ENCODE assay signal across 22 cellular contexts in genomic region chr10:118738422-118738821, GRCh38. TPM values are rescaled to one million over a fixed set of nuclear protein-coding genes. Genes with fewer than 3 reads are reported as not detected.
A peak's percentile ranks its signal among the peaks of the same experiment; 100 is the strongest.
DNase-seq lines count a peak whose midpoint lies in the region; ATAC-seq and TF ChIP-seq lines count a peak whose summit lies in the region.
"Had no signal": no experiment of that assay in that cellular context is flagged by ENCODE, and none has a peak within 500 bp of the region (broad histone marks: within the 10 kb centered on the region; RNA-seq: fewer than 3 reads in every experiment).

No MANE protein-coding gene starts in this region.

- no peaks in the 10 kb centered on the region for H3K36me3 ChIP-seq in OCI-LY1 (ENCODE audit: insufficient read depth, low read length)
- H3K36me3 ChIP-seq in sigmoid colon, result no peaks in the 10 kb centered on the region

- ATAC-seq in GM19351 (IDR thresholded peaks at IDR 0.05; ENCODE audit: unreplicated experiment), result no peak
- no peak for ATAC-seq in right cardiac atrium
- ATAC-seq: CD8-positive, alpha-beta T cell; Panc1 had no signal

- no peak for TF ChIP-seq POLR2A in sigmoid colon (IDR thresholded peaks at IDR 0.05)

- TF ChIP-seq CTCF in OCI-LY1 (IDR thresholded peaks at IDR 0.05; ENCODE audit: low read length) (no peak), fibroblast of villous mesenchyme (IDR thresholded peaks at IDR 0.05; ENCODE audit: insufficient read depth, low read depth, low read length) (no peak), sigmoid colon (IDR thresholded peaks at IDR 0.05) (no peak), endothelial cell (IDR thresholded peaks at IDR 0.05; ENCODE audit: unreplicated experiment) (no peak)

- H3K79me2 ChIP-seq in OCI-LY1 (ENCODE audit: insufficient read depth, low read length), result peaks cover 92% of the 10 kb centered on the region

- H3K4me1 Mint-ChIP-seq in endothelial cell (ENCODE audit: unreplicated experiment), result peaks cover 23% of the 10 kb centered on the region

- H3K4me1 ChIP-seq in OCI-LY1 (ENCODE audit: insufficient read depth, low read length, severe bottlenecking) (peaks cover 78% of the 10 kb centered on the region), sigmoid colon (peaks cover 0 to 94% (median 83%) of the 10 kb centered on the region in 4 donors), right cardiac atrium (ENCODE audit: control insufficient read depth, insufficient read depth, low read length) (peaks cover 8% of the 10 kb centered on the region)

- H3K9me3 ChIP-seq in OCI-LY1 (ENCODE audit: low read length) (no peaks in the 10 kb centered on the region), sigmoid colon (no peaks in the 10 kb centered on the region), right cardiac atrium (ENCODE audit: control insufficient read depth, low read length) (no peaks in the 10 kb centered on the region)
- H3K9me3 ChIP-seq: Caco-2 had no signal

- H3K27ac Mint-ChIP-seq in endothelial cell (ENCODE audit: unreplicated experiment), result no peak overlapping the region
- H3K27ac Mint-ChIP-seq: IgD-negative memory B cell had no signal

- H3K36me3 Mint-ChIP-seq in endothelial cell (ENCODE audit: low read depth, unreplicated experiment), result no peaks in the 10 kb centered on the region
- H3K36me3 Mint-ChIP-seq: CD8-positive, alpha-beta T cell; IgD-negative memory B cell had no signal

- H3K4me2 ChIP-seq in OCI-LY1 (ENCODE audit: low read length), result peak overlapping the region; percentile 20; the same call in 1 of the 2 replicates
- H3K4me2 ChIP-seq: KMS-11 had no signal

- H3K4me3 ChIP-seq in OCI-LY1 (ENCODE audit: low read depth, low read length, poor library complexity, severe bottlenecking) (no peak overlapping the region), fibroblast of villous mesenchyme (ENCODE audit: low read depth, low read length) (no peak overlapping the region), sigmoid colon (no peak overlapping the region), right cardiac atrium (ENCODE audit: low read length) (no peak overlapping the region)

- peak overlapping the region; percentile 28; the same call in 1 of the 2 replicates for H3K9ac ChIP-seq in OCI-LY1 (ENCODE audit: low read length)
- H3K9ac ChIP-seq: KMS-11 had no signal

- H3K4me3 Mint-ChIP-seq in endothelial cell (ENCODE audit: unreplicated experiment), result no peak overlapping the region
- H3K4me3 Mint-ChIP-seq: CD8-positive, alpha-beta T cell; IgD-negative memory B cell had no signal

- WGBS in sigmoid colon, 2 donors, result 60 to 66% methylated on average over 2 of the region's 2 CpGs
- 92% methylated on average over 2 of the region's 2 CpGs for WGBS in right cardiac atrium

- intact Hi-C loops in sigmoid colon (cut with DNase I) (no loop called here), right cardiac atrium (cut with DNase I) (no loop called here)

- H4K20me1 ChIP-seq in OCI-LY1 (ENCODE audit: insufficient read depth, low read length), result no peaks in the 10 kb centered on the region

- DNase-seq in fibroblast of villous mesenchyme (ENCODE audit: low read depth) (peak; percentile 28), sigmoid colon (no peak), pons (ENCODE audit: low spot score) (no peak), right cardiac atrium (no peak), endothelial cell (ENCODE audit: low spot score) (no peak)
- DNase-seq: C1 segment of cervical spinal cord; Caco-2; CD8-positive, alpha-beta T cell; HCEC 1CT; NCI-H1092; NCI-H1417 treated with DMSO at 0.1 percent for 48 hours; NCI-H1694 treated with DMSO at 0.1 percent for 48 hours; NCI-H2081; NCI-H226; NCI-H510A; SHP77 had no signal

- TF ChIP-seq EP300 in sigmoid colon (IDR thresholded peaks at IDR 0.05), result no peak

- H3K27me3 ChIP-seq in OCI-LY1 (ENCODE audit: insufficient read depth, low read length), result no peaks in the 10 kb centered on the region
- no peaks in the 10 kb centered on the region for H3K27me3 ChIP-seq in sigmoid colon
- no peaks in the 10 kb centered on the region for H3K27me3 ChIP-seq in right cardiac atrium (ENCODE audit: control insufficient read depth, insufficient read depth)

- H2AFZ ChIP-seq in OCI-LY1 (ENCODE audit: low read length), result no peak overlapping the region

- H3F3A ChIP-seq in OCI-LY1 (ENCODE audit: insufficient read depth, low read length), result no peaks in the 10 kb centered on the region

- H3K9me2 ChIP-seq in OCI-LY1 (ENCODE audit: low read depth, low read length), result no peaks in the 10 kb centered on the region

- peak overlapping the region; percentile 87 for H3K27ac ChIP-seq in OCI-LY1 (ENCODE audit: low read depth, low read length, poor library complexity, severe bottlenecking)
- peak overlapping the region in 3 of 4 donors; percentile 74 to 80 (median 78) for H3K27ac ChIP-seq in sigmoid colon
- no peak overlapping the region for H3K27ac ChIP-seq in right cardiac atrium (ENCODE audit: low read length)
- H3K27ac ChIP-seq: KMS-11, RWPE1 had no signal

- H3K27me3 Mint-ChIP-seq in endothelial cell (ENCODE audit: unreplicated experiment), result peaks cover 2% of the 10 kb centered on the region
- H3K27me3 Mint-ChIP-seq: IgD-negative memory B cell had no signal

- no peaks in the 10 kb centered on the region for H3K9me3 Mint-ChIP-seq in endothelial cell (ENCODE audit: unreplicated experiment)
- H3K9me3 Mint-ChIP-seq: CD8-positive, alpha-beta T cell; IgD-negative memory B cell had no signal

RNA-seq across cellular contexts. Expression of gene CACUL1, which starts 16.3 kb away (rescaled TPM):
- total RNA-seq in fibroblast of villous mesenchyme (29.0 and 40.6 TPM in 2 replicates), sigmoid colon (10 to 100 TPM; 41.0 to 51.7 (median 50.4) TPM), right cardiac atrium (10 to 100 TPM; 26.0 to 37.5 (median 32.0) TPM), endothelial cell (ENCODE audit: unreplicated experiment) (59.0 TPM)
- polyA plus RNA-seq in sigmoid colon (1 to 10 TPM; 4.2 to 8.7 (median 6.9) TPM), right cardiac atrium (7.9 TPM)
